ENCODE assay signal across 8 cellular contexts in the genomic region with DNA sequence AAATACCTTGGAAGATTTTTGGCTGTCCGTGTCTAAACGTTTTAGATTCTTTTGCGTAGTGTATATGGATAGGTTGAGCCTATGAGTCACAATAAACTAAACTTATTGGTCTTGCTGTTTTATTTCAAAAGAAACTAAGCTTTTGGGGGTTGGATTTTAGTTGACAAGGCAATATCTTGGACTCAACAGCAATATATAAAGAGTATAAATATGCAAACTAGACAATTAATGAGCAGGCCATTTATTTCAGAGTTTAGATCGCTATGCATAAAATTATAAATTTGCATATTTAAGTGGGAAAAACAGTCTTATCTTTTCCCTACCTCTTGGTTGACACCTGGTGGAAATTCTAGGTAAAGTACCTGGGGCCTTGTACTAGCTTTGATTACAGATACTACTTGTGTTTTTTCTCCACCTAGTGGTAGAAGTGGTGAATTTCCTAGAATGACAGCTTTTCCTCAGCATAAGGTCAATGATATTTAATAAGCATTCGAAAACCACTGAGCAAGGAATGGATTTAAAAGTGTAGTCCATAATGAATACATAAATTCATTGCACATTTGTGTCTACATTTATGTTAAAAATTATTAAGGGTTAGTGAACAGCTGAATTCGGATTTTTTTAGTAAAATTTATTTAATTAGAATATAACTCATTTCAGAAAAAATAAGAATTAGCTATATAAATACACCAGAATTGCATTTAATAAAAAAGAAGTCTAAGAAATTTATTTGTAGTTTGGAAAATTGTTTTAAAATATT. TPM values are rescaled to one million over a fixed set of nuclear protein-coding genes. Genes with fewer than 3 reads are reported as not detected.
DNase-seq lines count a peak whose midpoint lies in the region; ATAC-seq and TF ChIP-seq lines count a peak whose summit lies in the region.

No MANE protein-coding gene starts in this region.

- H3K36me3 ChIP-seq in SU-DHL-6 (ENCODE audit: low read length) (no peaks in the 10 kb centered on the region), transverse colon (no peaks in the 10 kb centered on the region)

- TF ChIP-seq POLR2A in transverse colon (IDR thresholded peaks at IDR 0.05), result no peak

- DNase-seq in stimulated activated CD4-positive, alpha-beta T cell treated with anti-CD3 and anti-CD28 coated beads, Interleukin-2, amount 100 ng/mL, for 4 hours (ENCODE audit: low read depth), result peak; percentile 36
- DNase-seq in stimulated activated CD4-positive, alpha-beta T cell treated with anti-CD3 and anti-CD28 coated beads, Interleukin-2, amount 100 ng/mL, for 48 hours, result no peak
- DNase-seq in NCI-H1436 treated with DMSO at 0.1 percent for 48 hours (lab: John Stamatoyannopoulos, UW) (peak; percentile 87), dermis blood vessel endothelial cell (peak; percentile 96), medulla oblongata (ENCODE audit: extremely low spot score) (peak; percentile 96), transverse colon (peak; percentile 50)

- no peak for TF ChIP-seq EP300 in transverse colon (IDR thresholded peaks at IDR 0.05; ENCODE audit: low read depth)

- 4 to 5% methylated on average over 6 of the region's 6 CpGs for WGBS in transverse colon (ENCODE audit: low coverage in 1 of 2), 2 donors

- peak overlapping the region; percentile 94 for H3K9ac ChIP-seq in SU-DHL-6 (ENCODE audit: low read length)

- H3K4me1 ChIP-seq in transverse colon, result peaks cover 0 to 15% (median 8%) of the 10 kb centered on the region in 4 donors

- H3K27me3 ChIP-seq in SU-DHL-6 (ENCODE audit: low read length) (no peaks in the 10 kb centered on the region), transverse colon (no peaks in the 10 kb centered on the region)

- ATAC-seq in HG02623 (IDR thresholded peaks at IDR 0.05; ENCODE audit: unreplicated experiment), result peak; percentile 14

- in situ Hi-C loops in transverse colon (cut with MboI; ENCODE audit: low pct_ligation_motif_present in 1 of 4, low pct_unique_long_range_greater_than_20kb in 1 of 4, low sequenced_read_pairs in 3 of 4), result loop anchor here (5.0 to 25.0 kb wide), 7 partner anchors 100 to 450 kb away; no protein-coding TSS in a partner anchor

- H3K9me3 ChIP-seq in SU-DHL-6 (ENCODE audit: insufficient read depth, low read length) (no peaks in the 10 kb centered on the region), transverse colon (no peaks in the 10 kb centered on the region)

- peaks cover 27% of the 10 kb centered on the region for H3K79me2 ChIP-seq in SU-DHL-6 (ENCODE audit: insufficient read depth, low read length)

- peak overlapping the region; percentile 55 for H2AFZ ChIP-seq in SU-DHL-6 (ENCODE audit: low read depth, low read length, severe bottlenecking)

- peak overlapping the region; percentile 98 for H3K4me2 ChIP-seq in SU-DHL-6 (ENCODE audit: low read depth, low read length, poor library complexity, severe bottlenecking)

- H3F3A ChIP-seq in SU-DHL-6 (ENCODE audit: insufficient read depth), result peaks cover 29% of the 10 kb centered on the region

- H3K9me2 ChIP-seq in SU-DHL-6 (replicated peaks; ENCODE audit: insufficient read depth, low read length), result no peaks in the 10 kb centered on the region

- no peaks in the 10 kb centered on the region for H4K20me1 ChIP-seq in SU-DHL-6 (ENCODE audit: low read depth, low read length)

- TF ChIP-seq CTCF in SU-DHL-6 (IDR thresholded peaks at IDR 0.05; ENCODE audit: insufficient read depth, low read length, poor library complexity, severe bottlenecking) (peak; percentile 93), transverse colon (IDR thresholded peaks at IDR 0.05) (peak; percentile 97 to 100 (median 98))

- H3K4me3 ChIP-seq in SU-DHL-6 (ENCODE audit: insufficient read depth, low read length, poor library complexity, severe bottlenecking) (peak overlapping the region; percentile 74), transverse colon (peak overlapping the region in 3 of 4 donors; percentile 68 to 92 (median 73))

- peak overlapping the region; percentile 95 for H3K27ac ChIP-seq in SU-DHL-6 (ENCODE audit: low read depth, low read length)
- peak overlapping the region; percentile 97 to 99 (median 98) for H3K27ac ChIP-seq in transverse colon

- intact Hi-C loops in transverse colon (cut with DNase I; ENCODE audit: low total_unique reads), result loop anchor here (2.0 to 10.0 kb wide), 4 partner anchors 73 to 450 kb away; no protein-coding TSS in a partner anchor

RNA-seq across cellular contexts. Expression of a gene that starts 1.7 kb away (rescaled TPM):
- total RNA-seq in dermis blood vessel endothelial cell (81.0 and 94.4 TPM in 2 replicates), transverse colon (10 to 100 TPM; 13.7 to 29.4 (median 27.5) TPM)

Comparison
In these comparisons a context has a peak if more than half of its experiments do, and no peak if none do; other contexts are left out.
1. DNase-seq: peak in stimulated activated CD4-positive, alpha-beta T cell treated with anti-CD3 and anti-CD28 coated beads, Interleukin-2, amount 100 ng/mL, for 4 hours (single experiment), NCI-H1436 treated with DMSO at 0.1 percent for 48 hours (single experiment), dermis blood vessel endothelial cell (single experiment), medulla oblongata (single experiment) and transverse colon (single experiment); none in stimulated activated CD4-positive, alpha-beta T cell treated with anti-CD3 and anti-CD28 coated beads, Interleukin-2, amount 100 ng/mL, for 48 hours (0 of 2).